ENCODE assay signal across 8 cellular contexts in the genomic region with DNA sequence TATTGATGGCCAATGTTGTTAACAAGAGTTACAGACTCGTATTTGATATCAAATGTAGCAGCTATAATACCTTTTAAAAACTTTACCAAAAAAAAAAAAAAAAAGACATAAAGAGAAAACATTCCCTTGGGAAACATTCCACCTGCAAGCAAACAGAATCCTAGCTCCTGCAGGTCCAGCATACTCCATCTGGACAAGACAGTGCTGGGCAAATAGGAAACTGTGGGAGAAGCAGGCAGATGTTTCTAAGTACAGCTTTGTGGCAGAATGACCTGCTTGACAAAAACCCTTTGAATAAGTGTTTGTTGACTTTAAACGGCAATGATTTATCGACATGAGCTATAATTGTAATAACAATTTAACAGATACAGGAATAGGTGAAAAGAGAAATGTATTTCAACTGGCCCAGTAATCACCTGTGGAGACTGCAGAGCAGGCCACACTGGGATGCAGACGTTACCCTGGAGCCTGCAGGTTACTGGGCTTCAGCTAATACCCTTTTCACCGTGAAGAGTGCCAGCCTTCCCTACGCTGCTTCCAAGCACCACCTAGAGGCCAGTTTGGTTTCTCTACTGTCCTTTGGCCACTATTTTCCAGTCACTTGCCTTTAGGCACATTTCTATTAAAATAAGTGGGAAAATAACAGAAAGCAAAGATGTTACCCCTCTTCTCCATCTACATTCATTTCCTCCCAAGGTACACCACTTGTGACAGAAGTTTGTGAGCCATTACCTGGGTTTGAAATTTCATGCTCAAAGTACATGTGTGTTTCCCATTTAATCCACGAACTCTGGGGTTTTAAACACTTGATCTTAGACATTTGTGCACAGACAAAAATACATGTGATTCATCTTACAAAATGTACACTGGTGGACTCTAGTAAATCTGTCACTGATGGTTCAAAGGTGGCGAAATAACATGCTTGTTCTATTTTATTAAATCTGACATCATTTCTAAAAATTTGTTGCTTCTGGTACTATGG.
DNase-seq lines count a peak whose midpoint lies in the region; ATAC-seq, FAIRE-seq and TF ChIP-seq lines count a peak whose summit lies in the region.

No MANE protein-coding gene starts in this region.

- H3K4me2 ChIP-seq in osteoblast (ENCODE audit: insufficient read depth, low read length): no peak overlapping the region

- peak; percentile 77 for TF ChIP-seq CTCF in foreskin fibroblast (IDR thresholded peaks at IDR 0.05; ENCODE audit: low read depth, low read length)
- TF ChIP-seq CTCF in osteoblast (IDR thresholded peaks at IDR 0.05; ENCODE audit: extremely low read depth, low read depth, low read length): peak; percentile 88

- ATAC-seq in HG03175 (IDR thresholded peaks at IDR 0.05; ENCODE audit: unreplicated experiment): peak; percentile 75
- peak; percentile 58 for ATAC-seq in activated CD8-positive, alpha-beta T cell treated with anti-CD3 and anti-CD28 coated beads, Interleukin-2, amount 10 ng/mL, durations not matched to agents 7 days and 5 days

- POLR2A ChIA-PET in activated CD8-positive, alpha-beta T cell treated with anti-CD3 and anti-CD28 coated beads, Interleukin-2, amount 10 ng/mL, durations not matched to agents 7 days and 5 days (lab: Charles Lee): interaction anchor here (0.9 to 1.3 kb wide), 2 partner anchors 114 to 117 kb away, joined by 3 to 4 read pairs; no protein-coding TSS in a partner anchor

- H3K9me3 ChIP-seq in osteoblast (ENCODE audit: low read depth, low read length): no peaks in the 10 kb centered on the region

- H3K4me1 ChIP-seq in osteoblast (ENCODE audit: insufficient read depth, low read length): no peaks in the 10 kb centered on the region

- DNase-seq in activated T-cell treated with anti-CD3 and anti-CD28 coated beads for 4 hours (peak; percentile 15), NCI-H460 (ENCODE audit: extremely low read depth, low read depth) (peak; percentile 32), foreskin fibroblast (peak; percentile 40 to 79), osteoblast (ENCODE audit: insufficient read length, low spot score, missing footprints) (no peak), GM19239 (ENCODE audit: insufficient read length, low spot score) (no peak)
- DNase-seq in activated T-cell treated with anti-CD3 and anti-CD28 coated beads, Interleukin-2, amount 50 U/mL, for 48 hours: no peak
- DNase-seq in activated CD8-positive, alpha-beta T cell treated with anti-CD3 and anti-CD28 coated beads, Interleukin-2, amount 10 ng/mL, durations not matched to agents 7 days and 5 days: peak; percentile 42

- H3K27ac ChIP-seq in osteoblast (ENCODE audit: low read depth, low read length): no peak overlapping the region

- no peak overlapping the region for H3K4me3 ChIP-seq in foreskin fibroblast (ENCODE audit: low read depth in 1 of 2, low read length in 2 of 2)
- no peak overlapping the region for H3K4me3 ChIP-seq in osteoblast (ENCODE audit: insufficient read depth, low read length)

- no peak overlapping the region for H3K4me3 Mint-ChIP-seq in activated CD8-positive, alpha-beta T cell treated with anti-CD3 and anti-CD28 coated beads, Interleukin-2, amount 10 ng/mL, durations not matched to agents 7 days and 5 days

- peaks cover 4% of the 10 kb centered on the region for H3K9me3 Mint-ChIP-seq in activated CD8-positive, alpha-beta T cell treated with anti-CD3 and anti-CD28 coated beads, Interleukin-2, amount 10 ng/mL, durations not matched to agents 7 days and 5 days (ENCODE audit: insufficient read depth)

- CTCF ChIA-PET in activated CD8-positive, alpha-beta T cell treated with anti-CD3 and anti-CD28 coated beads, Interleukin-2, amount 10 ng/mL, durations not matched to agents 7 days and 5 days (lab: Charles Lee): interaction anchor here (0.7 to 5.7 kb wide), 17 partner anchors 8 to 144 kb away, joined by 3 to 65 read pairs (median 4); no protein-coding TSS in a partner anchor

- peaks cover 23% of the 10 kb centered on the region for H3K36me3 Mint-ChIP-seq in activated CD8-positive, alpha-beta T cell treated with anti-CD3 and anti-CD28 coated beads, Interleukin-2, amount 10 ng/mL, durations not matched to agents 7 days and 5 days (ENCODE audit: low read depth)

- no peaks in the 10 kb centered on the region for H4K20me1 ChIP-seq in osteoblast (ENCODE audit: insufficient read depth, low read length)

- no peak overlapping the region for H2AFZ ChIP-seq in osteoblast (ENCODE audit: low read length)

- H3K27me3 Mint-ChIP-seq in activated CD8-positive, alpha-beta T cell treated with anti-CD3 and anti-CD28 coated beads, Interleukin-2, amount 10 ng/mL, durations not matched to agents 7 days and 5 days (ENCODE audit: low read depth): no peaks in the 10 kb centered on the region

- peaks cover 6% of the 10 kb centered on the region for H3K4me1 Mint-ChIP-seq in activated CD8-positive, alpha-beta T cell treated with anti-CD3 and anti-CD28 coated beads, Interleukin-2, amount 10 ng/mL, durations not matched to agents 7 days and 5 days (ENCODE audit: low read depth)

- H3K79me2 ChIP-seq in osteoblast (ENCODE audit: insufficient read depth, low read length): no peaks in the 10 kb centered on the region

- H3K36me3 ChIP-seq in osteoblast (ENCODE audit: insufficient read depth, low read length): no peaks in the 10 kb centered on the region

- FAIRE-seq in GM19239 (lab: Jason Lieb, UNC): no peak

- no peak overlapping the region for H3K27ac Mint-ChIP-seq in activated CD8-positive, alpha-beta T cell treated with anti-CD3 and anti-CD28 coated beads, Interleukin-2, amount 10 ng/mL, durations not matched to agents 7 days and 5 days

- no peaks in the 10 kb centered on the region for H3K27me3 ChIP-seq in osteoblast (ENCODE audit: insufficient read depth, low read length)

Comparison
In these comparisons a context has a peak if more than half of its experiments do, and no peak if none do; other contexts are left out.
1. DNase-seq: peak in activated T-cell treated with anti-CD3 and anti-CD28 coated beads for 4 hours (single experiment), NCI-H460 (single experiment), activated CD8-positive, alpha-beta T cell treated with anti-CD3 and anti-CD28 coated beads, Interleukin-2, amount 10 ng/mL, durations not matched to agents 7 days and 5 days (single experiment) and foreskin fibroblast (2 of 2); none in activated T-cell treated with anti-CD3 and anti-CD28 coated beads, Interleukin-2, amount 50 U/mL, for 48 hours (0 of 2), osteoblast (single experiment) and GM19239 (single experiment).